Comparison of ENCODE assay signal across 27 cellular contexts in the genomic region with DNA sequence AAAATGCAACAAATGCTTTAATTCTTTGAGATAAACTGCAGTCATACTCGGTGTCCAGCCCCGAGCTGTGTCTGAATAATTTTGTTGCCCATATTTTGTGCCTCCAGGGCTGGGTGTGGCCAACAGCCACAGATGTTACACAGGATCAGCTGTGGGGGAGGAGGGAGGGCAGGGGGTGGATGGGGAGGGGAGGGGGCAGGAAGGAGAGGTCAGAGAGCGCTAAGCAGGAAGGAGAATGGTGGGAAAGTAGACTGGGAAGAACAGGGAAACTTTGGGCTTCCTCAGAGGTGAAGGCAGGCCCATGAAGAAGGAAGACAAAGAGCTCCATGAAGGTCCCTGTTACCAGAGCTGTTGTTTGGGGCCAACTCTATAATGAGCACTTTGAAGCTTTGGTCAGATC.
"Had no signal": no experiment of that assay in that cellular context is flagged by ENCODE, and none has a peak within 500 bp of the region (broad histone marks: within the 10 kb centered on the region; RNA-seq: fewer than 3 reads in every experiment).

No MANE protein-coding gene starts in this region.

- H3K4me2 ChIP-seq: hepatocyte had no signal

- H3K4me3 Mint-ChIP-seq: activated B cell treated with CpG ODN at 0.5 μM for 24 hours; activated naive CD4-positive, alpha-beta T cell treated with anti-CD3 and anti-CD28 coated beads, Interleukin-2, amount 10 ng/mL, durations not matched to agents 7 days and 5 days; dendritic cell treated with granulocyte-macrophage colony-stimulating factor and Interleukin-4, amounts not matched to agents 40 ng/mL and 50 ng/mL, for 4 days; immature natural killer cell; mesothelial cell of epicardium; neural crest cell; T-helper 2 cell treated with Interferon-gamma antibody and Interleukin-4, amounts not matched to agents 5 μg/mL and 100 μg/mL, for 36 hours; type B pancreatic cell had no signal

- DNase-seq: activated B cell treated with CpG ODN at 0.5 μM for 24 hours; activated CD4-positive, alpha-beta T cell treated with anti-CD3 and anti-CD28 coated beads, Interleukin-2, amount 50 U/mL, for 48 hours; activated CD8-positive, alpha-beta memory T cell treated with anti-CD3 and anti-CD28 coated beads for 24 hours; activated gamma-delta T cell; activated naive CD4-positive, alpha-beta T cell treated with anti-CD3 and anti-CD28 coated beads, Interleukin-2, amount 10 ng/mL, durations not matched to agents 7 days and 5 days; amygdala; caudate nucleus; effector CD8-positive, alpha-beta T cell; erythroblast; gastrocnemius medialis; immature natural killer cell; kidney; left colon; naive thymus-derived CD4-positive, alpha-beta T cell; stimulated activated CD4-positive, alpha-beta T cell treated with anti-CD3 and anti-CD28 coated beads, Interleukin-15, amount 100 ng/mL, for 24 hours; stimulated activated CD4-positive, alpha-beta T cell treated with anti-CD3 and anti-CD28 coated beads, Interleukin-2, amount 100 ng/mL, for 24 hours; stimulated activated naive CD4-positive, alpha-beta T cell; T-helper 1 cell had no signal

- H3K27me3 ChIP-seq: gastrocnemius medialis, hepatocyte, right atrium auricular region, vagina had no signal

- H3K36me3 Mint-ChIP-seq: activated naive CD4-positive, alpha-beta T cell treated with anti-CD3 and anti-CD28 coated beads, Interleukin-2, amount 10 ng/mL, durations not matched to agents 7 days and 5 days; immature natural killer cell; mesothelial cell of epicardium; type B pancreatic cell had no signal

- ATAC-seq: gastrocnemius medialis; left colon; naive thymus-derived CD4-positive, alpha-beta T cell had no signal

- H3K27ac ChIP-seq: gastrocnemius medialis, hepatocyte, right atrium auricular region, thoracic aorta, vagina had no signal

- H3K27ac Mint-ChIP-seq: activated B cell treated with CpG ODN at 0.5 μM for 24 hours; activated naive CD4-positive, alpha-beta T cell treated with anti-CD3 and anti-CD28 coated beads, Interleukin-2, amount 10 ng/mL, durations not matched to agents 7 days and 5 days; dendritic cell treated with granulocyte-macrophage colony-stimulating factor and Interleukin-4, amounts not matched to agents 40 ng/mL and 50 ng/mL, for 4 days; immature natural killer cell; T-helper 2 cell treated with Interferon-gamma antibody and Interleukin-4, amounts not matched to agents 5 μg/mL and 100 μg/mL, for 36 hours; type B pancreatic cell had no signal

- H3K79me2 ChIP-seq: hepatocyte had no signal

- H3K9me3 Mint-ChIP-seq: activated B cell treated with CpG ODN at 0.5 μM for 24 hours; activated naive CD4-positive, alpha-beta T cell treated with anti-CD3 and anti-CD28 coated beads, Interleukin-2, amount 10 ng/mL, durations not matched to agents 7 days and 5 days; dendritic cell treated with granulocyte-macrophage colony-stimulating factor and Interleukin-4, amounts not matched to agents 40 ng/mL and 50 ng/mL, for 4 days; immature natural killer cell; T-helper 2 cell treated with Interferon-gamma antibody and Interleukin-4, amounts not matched to agents 5 μg/mL and 100 μg/mL, for 36 hours had no signal

- H3K36me3 ChIP-seq: gastrocnemius medialis, right atrium auricular region, thoracic aorta, vagina had no signal

- H3K27me3 Mint-ChIP-seq: activated B cell treated with CpG ODN at 0.5 μM for 24 hours; dendritic cell treated with granulocyte-macrophage colony-stimulating factor and Interleukin-4, amounts not matched to agents 40 ng/mL and 50 ng/mL, for 4 days had no signal

- H3K4me3 ChIP-seq: gastrocnemius medialis, hepatocyte, right atrium auricular region, thoracic aorta, vagina had no signal

- H3K9me3 ChIP-seq: gastrocnemius medialis, right atrium auricular region, thoracic aorta, vagina had no signal
